Comparison of ENCODE assay signal across 10 cellular contexts in the genomic region with DNA sequence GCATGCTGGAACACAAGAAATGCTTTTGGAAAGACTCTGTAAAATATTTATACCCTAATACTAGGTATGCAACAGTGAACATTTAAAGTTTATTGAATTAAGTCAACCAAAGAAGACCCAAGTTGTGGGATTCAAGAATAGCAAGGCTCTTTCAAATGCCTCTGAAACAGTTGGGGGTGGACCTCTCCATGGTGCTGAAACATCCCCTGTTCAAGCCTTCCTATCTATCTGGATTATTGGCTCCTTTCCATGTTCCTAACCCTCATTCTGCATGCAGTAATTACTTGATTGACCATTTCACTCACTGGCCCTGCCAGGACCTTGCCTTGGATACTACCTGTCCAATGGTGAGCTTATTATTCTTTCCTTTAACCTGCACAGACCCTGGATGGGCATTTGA.
DNase-seq lines count a peak whose midpoint lies in the region; ATAC-seq and TF ChIP-seq lines count a peak whose summit lies in the region.
"Had no signal": no experiment of that assay in that cellular context is flagged by ENCODE, and none has a peak within 500 bp of the region (broad histone marks: within the 10 kb centered on the region; RNA-seq: fewer than 3 reads in every experiment).

No MANE protein-coding gene starts in this region.

- TF ChIP-seq CTCF in GM13976 (IDR thresholded peaks at IDR 0.05; ENCODE audit: borderline replicate concordance, control extremely low read depth, extremely low read depth, insufficient read depth, missing control alignments) (no peak), LNCaP clone FGC (IDR thresholded peaks at IDR 0.05; ENCODE audit: control insufficient read depth, extremely low read depth, insufficient read depth) (no peak), brain microvascular endothelial cell (IDR thresholded peaks at IDR 0.05; ENCODE audit: low read depth, low read length, missing control alignments) (no peak)
- TF ChIP-seq CTCF in CD4-positive, alpha-beta T cell (IDR thresholded peaks at IDR 0.05) = no peak

- H3K27ac Mint-ChIP-seq in CD4-positive, alpha-beta T cell = no peak overlapping the region

- H3K27ac ChIP-seq in brain microvascular endothelial cell = no peak overlapping the region
- no peak overlapping the region for H3K27ac ChIP-seq in CD4-positive, alpha-beta T cell (ENCODE audit: low read depth, low read length)
- H3K27ac ChIP-seq: psoas muscle had no signal

- no peaks in the 10 kb centered on the region for H3K27me3 Mint-ChIP-seq in CD4-positive, alpha-beta T cell

- ATAC-seq in CD4-positive, alpha-beta T cell (ENCODE audit: poor library complexity) = no peak
- ATAC-seq in GM19452 (IDR thresholded peaks at IDR 0.05; ENCODE audit: unreplicated experiment) = no peak
- ATAC-seq: psoas muscle had no signal

- DNase-seq in GM13976 (ENCODE audit: low spot score) = peak; percentile 15
- DNase-seq in LNCaP clone FGC (ENCODE audit: low read depth) = peak; percentile 6
- peak; percentile 9 for DNase-seq in brain microvascular endothelial cell
- DNase-seq in myocyte (ENCODE audit: low read depth) = peak; percentile 23
- DNase-seq in CD4-positive, alpha-beta T cell = no peak
- no peak for DNase-seq in MG63
- no peak for DNase-seq in NCI-H2081 treated with DMSO at 0.1 percent for 48 hours (lab: John Stamatoyannopoulos, UW)
- DNase-seq: activated CD4-positive, CD25-positive, alpha-beta regulatory T cell treated with anti-CD3 and anti-CD28 coated beads, Interleukin-2, amount 50 U/mL, for 72 hours; psoas muscle had no signal

- CTCF ChIA-PET in CD4-positive, alpha-beta T cell (lab: Charles Lee) = no interaction called here

- H3K27me3 ChIP-seq in brain microvascular endothelial cell (replicated peaks) = no peaks in the 10 kb centered on the region
- no peaks in the 10 kb centered on the region for H3K27me3 ChIP-seq in CD4-positive, alpha-beta T cell (ENCODE audit: control insufficient read depth, insufficient read depth, low read length)
- no peaks in the 10 kb centered on the region for H3K27me3 ChIP-seq in MG63

- H3K4me3 ChIP-seq in LNCaP clone FGC (ENCODE audit: low read depth, low read length) (no peak overlapping the region), brain microvascular endothelial cell (ENCODE audit: low read depth, low read length) (no peak overlapping the region), MG63 (no peak overlapping the region)
- H3K4me3 ChIP-seq: psoas muscle had no signal

- peaks cover 11% of the 10 kb centered on the region for H3K9me3 Mint-ChIP-seq in CD4-positive, alpha-beta T cell

- intact Hi-C loops in CD4-positive, alpha-beta T cell (cut with DNase I, micrococcal nuclease) = no loop called here

- peaks cover 3% of the 10 kb centered on the region for H3K9me3 ChIP-seq in CD4-positive, alpha-beta T cell (ENCODE audit: control insufficient read depth, low read length)
- H3K9me3 ChIP-seq in MG63 = no peaks in the 10 kb centered on the region
- H3K9me3 ChIP-seq: psoas muscle had no signal

- H3K36me3 ChIP-seq in brain microvascular endothelial cell (replicated peaks) (no peaks in the 10 kb centered on the region), MG63 (no peaks in the 10 kb centered on the region)

- in situ Hi-C loops in GM13976 (cut with MboI; ENCODE audit: low sequenced_read_pairs, unreplicated experiment) (no loop called here), brain microvascular endothelial cell (cut with HindIII; ENCODE audit: low pct_ligation_motif_present, low sequenced_read_pairs) (no loop called here)

- H3K4me3 Mint-ChIP-seq in CD4-positive, alpha-beta T cell = no peak overlapping the region

- H3K4me1 Mint-ChIP-seq in CD4-positive, alpha-beta T cell (ENCODE audit: low read depth) = no peaks in the 10 kb centered on the region

- H3K36me3 Mint-ChIP-seq in CD4-positive, alpha-beta T cell (ENCODE audit: low read depth) = no peaks in the 10 kb centered on the region

- POLR2A ChIA-PET in CD4-positive, alpha-beta T cell (lab: Charles Lee) = no interaction called here

Comparison
In these comparisons a context has a peak if more than half of its experiments do, and no peak if none do; other contexts are left out.
1. DNase-seq: peak in GM13976 (single experiment), LNCaP clone FGC (single experiment), brain microvascular endothelial cell (single experiment) and myocyte (single experiment); none in CD4-positive, alpha-beta T cell (0 of 10), MG63 (single experiment) and NCI-H2081 treated with DMSO at 0.1 percent for 48 hours (single experiment).